Comparison of ENCODE assay signal across 22 cellular contexts in the genomic region with DNA sequence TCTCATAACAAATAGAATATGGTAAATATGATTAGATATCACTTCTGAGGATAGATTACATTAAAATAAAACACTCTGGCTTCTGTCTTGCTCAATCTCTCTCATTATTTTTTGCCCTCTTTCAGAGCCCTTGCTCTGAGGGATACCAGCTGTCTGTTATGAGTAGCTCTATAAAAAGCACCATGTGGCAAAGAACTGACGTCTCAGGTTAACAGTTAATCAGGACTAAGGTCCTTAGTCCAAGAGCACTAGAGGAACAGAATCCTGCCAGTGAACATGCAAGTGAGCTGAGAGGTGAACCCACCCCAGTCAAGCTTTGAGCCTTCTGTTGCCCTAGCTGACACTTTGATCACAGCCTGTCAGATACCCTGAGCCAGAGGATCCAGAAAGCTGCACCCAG.
DNase-seq lines count a peak whose midpoint lies in the region; ATAC-seq and TF ChIP-seq lines count a peak whose summit lies in the region.
"Had no signal": no experiment of that assay in that cellular context is flagged by ENCODE, and none has a peak within 500 bp of the region (broad histone marks: within the 10 kb centered on the region; RNA-seq: fewer than 3 reads in every experiment).

No MANE protein-coding gene starts in this region.

- DNase-seq in DMS 273 (lab: John Stamatoyannopoulos, UW; ENCODE audit: unreplicated experiment) (peak; percentile 2), DMS 273 treated with DMSO at 0.1 percent for 48 hours (lab: John Stamatoyannopoulos, UW) (no peak), NCI-H524 treated with DMSO at 0.1 percent for 48 hours (lab: John Stamatoyannopoulos, UW) (peak; percentile 29), body of pancreas (no peak), SKM-1 treated with dmso at 0.1 percent for 144 hours (lab: John Stamatoyannopoulos, UW; ENCODE audit: unreplicated experiment) (no peak), NCI-H1930 (lab: John Stamatoyannopoulos, UW) (no peak)
- DNase-seq in natural killer cell treated with Interleukin-12 subunit alpha and Interleukin-12 subunit beta and Interleukin-15 and Interleukin-18, amount 100 ng/mL, for 72 hours (ENCODE audit: low spot score) = no peak
- DNase-seq: AML-193; Caco-2; CD4-positive, alpha-beta T cell; DMS79 treated with DMSO at 0.1 percent for 48 hours; GF-D8; GOT3; H7; HFFc6 had no signal

- no peak overlapping the region for H3K27ac ChIP-seq in body of pancreas
- H3K27ac ChIP-seq in parathyroid adenoma = no peak overlapping the region
- H3K27ac ChIP-seq: 22Rv1, A549, C4-2B, HL-60 had no signal

- H3K4me1 Mint-ChIP-seq in natural killer cell treated with Interleukin-12 subunit alpha and Interleukin-12 subunit beta and Interleukin-15 and Interleukin-18, amount 100 ng/mL, for 72 hours (ENCODE audit: low read depth in 2 of 2) = no peaks in the 10 kb centered on the region

- 0 to 22% methylated on average over 1 of the region's 1 CpG for WGBS in body of pancreas, 2 donors

- no peak overlapping the region for H3K4me3 Mint-ChIP-seq in natural killer cell treated with Interleukin-12 subunit alpha and Interleukin-12 subunit beta and Interleukin-15 and Interleukin-18, amount 100 ng/mL, for 72 hours
- H3K4me3 Mint-ChIP-seq: CD4-positive, alpha-beta T cell; HFFc6 had no signal

- H3K36me3 ChIP-seq in body of pancreas (replicated peaks in 1 of 2; ENCODE audit: insufficient read depth in 1 of 2, low read depth in 2 of 2) (no peaks in the 10 kb centered on the region), parathyroid adenoma (ENCODE audit: control insufficient read depth, insufficient read depth, low read length) (no peaks in the 10 kb centered on the region)

- H3K36me3 Mint-ChIP-seq in natural killer cell treated with Interleukin-12 subunit alpha and Interleukin-12 subunit beta and Interleukin-15 and Interleukin-18, amount 100 ng/mL, for 72 hours = no peaks in the 10 kb centered on the region

- intact Hi-C loops in body of pancreas (cut with DNase I) = no loop called here

- H3K4me2 ChIP-seq in parathyroid adenoma (ENCODE audit: low read length) = no peak overlapping the region
- H3K4me2 ChIP-seq: A549 had no signal

- no peak for TF ChIP-seq POLR2A in body of pancreas (IDR thresholded peaks at IDR 0.05)

- H2AFZ ChIP-seq in parathyroid adenoma = peak overlapping the region; percentile 2

- H3K27me3 Mint-ChIP-seq in natural killer cell treated with Interleukin-12 subunit alpha and Interleukin-12 subunit beta and Interleukin-15 and Interleukin-18, amount 100 ng/mL, for 72 hours = no peaks in the 10 kb centered on the region
- H3K27me3 Mint-ChIP-seq: CD4-positive, alpha-beta T cell had no signal

- no peak for TF ChIP-seq CTCF in body of pancreas (IDR thresholded peaks at IDR 0.05)
- TF ChIP-seq CTCF in parathyroid adenoma (IDR thresholded peaks at IDR 0.05) = no peak

- H3K4me1 ChIP-seq in body of pancreas (no peaks in the 10 kb centered on the region), parathyroid adenoma (no peaks in the 10 kb centered on the region)
- H3K4me1 ChIP-seq: A549, Caco-2 had no signal

- peak; percentile 24 for ATAC-seq in body of pancreas
- no peak for ATAC-seq in natural killer cell treated with Interleukin-12 subunit alpha and Interleukin-12 subunit beta and Interleukin-15 and Interleukin-18, amount 100 ng/mL, for 72 hours
- ATAC-seq: A549, GM12878, HCT116 had no signal

- no peaks in the 10 kb centered on the region for H3K79me2 ChIP-seq in parathyroid adenoma

- H3K9me3 ChIP-seq in body of pancreas (no peaks in the 10 kb centered on the region), parathyroid adenoma (ENCODE audit: control insufficient read depth, low read length) (no peaks in the 10 kb centered on the region)
- H3K9me3 ChIP-seq: A549, Caco-2 had no signal

- no peak overlapping the region for H3K27ac Mint-ChIP-seq in natural killer cell treated with Interleukin-12 subunit alpha and Interleukin-12 subunit beta and Interleukin-15 and Interleukin-18, amount 100 ng/mL, for 72 hours
- H3K27ac Mint-ChIP-seq: CD4-positive, alpha-beta T cell; HFFc6 had no signal

- no peaks in the 10 kb centered on the region for H3K27me3 ChIP-seq in body of pancreas
- no peaks in the 10 kb centered on the region for H3K27me3 ChIP-seq in parathyroid adenoma (ENCODE audit: control insufficient read depth, insufficient read depth, low read length)

- H3K9me3 Mint-ChIP-seq in natural killer cell treated with Interleukin-12 subunit alpha and Interleukin-12 subunit beta and Interleukin-15 and Interleukin-18, amount 100 ng/mL, for 72 hours = peaks cover 15% of the 10 kb centered on the region

- H3K9ac ChIP-seq in parathyroid adenoma = no peak overlapping the region

- no peak overlapping the region for H3K4me3 ChIP-seq in body of pancreas
- no peak overlapping the region for H3K4me3 ChIP-seq in parathyroid adenoma (ENCODE audit: low read depth, low read length)
- H3K4me3 ChIP-seq: A549, GM12878 had no signal

Comparison
In these comparisons a context has a peak if more than half of its experiments do, and no peak if none do; other contexts are left out.
1. DNase-seq: peak in DMS 273 (single experiment) and NCI-H524 treated with DMSO at 0.1 percent for 48 hours (single experiment); none in DMS 273 treated with DMSO at 0.1 percent for 48 hours (single experiment), body of pancreas (0 of 4), SKM-1 treated with dmso at 0.1 percent for 144 hours (single experiment), NCI-H1930 (0 of 2) and natural killer cell treated with Interleukin-12 subunit alpha and Interleukin-12 subunit beta and Interleukin-15 and Interleukin-18, amount 100 ng/mL, for 72 hours (single experiment).